ENCODE assay signal across 24 cellular contexts in genomic region chr15:70831094-70831911, GRCh38. TPM values are rescaled to one million over a fixed set of nuclear protein-coding genes. Genes with fewer than 3 reads are reported as not detected.
DNase-seq lines count a peak whose midpoint lies in the region; ATAC-seq, FAIRE-seq and TF ChIP-seq lines count a peak whose summit lies in the region.
"Had no signal": no experiment of that assay in that cellular context is flagged by ENCODE, and none has a peak within 500 bp of the region (broad histone marks: within the 10 kb centered on the region; RNA-seq: fewer than 3 reads in every experiment).

No MANE protein-coding gene starts in this region.

- H3K9me3 Mint-ChIP-seq in chondrocyte (ENCODE audit: low read depth) (no peaks in the 10 kb centered on the region), nephron progenitor cell (no peaks in the 10 kb centered on the region)

- H3K79me2 ChIP-seq in HepG2 (ENCODE audit: insufficient read depth, low read length): no peaks in the 10 kb centered on the region

- H3K36me3 ChIP-seq in right lobe of liver (no peaks in the 10 kb centered on the region), HepG2 (replicated peaks in 1 of 2; ENCODE audit: control insufficient read depth in 1 of 2, insufficient read depth in 2 of 2, low read length in 2 of 2) (no peaks in the 10 kb centered on the region), vagina (peaks cover 0 to 15% of the 10 kb centered on the region in 2 donors), gastrocnemius medialis (peaks cover 0 to 6% of the 10 kb centered on the region in 2 donors)
- H3K36me3 ChIP-seq: BE2C had no signal

- H3K4me1 ChIP-seq in right lobe of liver (peaks cover 0 to 36% (median 11%) of the 10 kb centered on the region in 4 donors), HepG2 (ENCODE audit: insufficient read depth, low read length) (peaks cover 38% of the 10 kb centered on the region), vagina (peaks cover 42% of the 10 kb centered on the region), gastrocnemius medialis (peaks cover 24 to 45% of the 10 kb centered on the region in 2 donors)
- H3K4me1 ChIP-seq: BE2C had no signal

- H3K4me3 ChIP-seq in right lobe of liver (no peak overlapping the region), HepG2 (replicated peaks in 1 of 3; ENCODE audit: insufficient read depth in 1 of 3, low read depth in 2 of 3, low read length in 3 of 3) (no peak overlapping the region), vagina (no peak overlapping the region), gastrocnemius medialis (no peak overlapping the region)
- H3K4me3 ChIP-seq: GM12878, SJCRH30 had no signal

- no peak for TF ChIP-seq RAD21 in HepG2 (CRISPR knock-in tag; IDR thresholded peaks at IDR 0.05)

- H3K9me3 ChIP-seq in right lobe of liver (no peaks in the 10 kb centered on the region), HepG2 (ENCODE audit: low read length) (no peaks in the 10 kb centered on the region), vagina (no peaks in the 10 kb centered on the region), gastrocnemius medialis (no peaks in the 10 kb centered on the region)
- H3K9me3 ChIP-seq: BE2C, SJCRH30 had no signal

- no peak overlapping the region for H2AFZ ChIP-seq in HepG2 (ENCODE audit: low read length)

- TF ChIP-seq CTCF in right lobe of liver (IDR thresholded peaks at IDR 0.05) (no peak), HepG2 (CRISPR knock-in tag; IDR thresholded peaks at IDR 0.05) (no peak), chondrocyte (IDR thresholded peaks at IDR 0.05) (no peak), nephron progenitor cell (IDR thresholded peaks at IDR 0.05) (no peak), vagina (IDR thresholded peaks at IDR 0.05) (no peak), gastrocnemius medialis (IDR thresholded peaks at IDR 0.05 in 4 of 5, conservative IDR thresholded peaks at IDR 0.05 in 1 of 5) (no peak)

- no peak for FAIRE-seq in HepG2 (lab: Jason Lieb, UNC)
- FAIRE-seq: D721Med, GM12878, RCC 7860 had no signal

- no peak overlapping the region for H3K4me2 ChIP-seq in HepG2 (ENCODE audit: low read depth, low read length)

- H3K9ac ChIP-seq in HepG2 (ENCODE audit: insufficient read depth, low read depth, low read length): no peak overlapping the region

- no peak for TF ChIP-seq EP300 in HepG2 (IDR thresholded peaks at IDR 0.05; ENCODE audit: low read depth in 2 of 2, low read length in 2 of 2)
- no peak for TF ChIP-seq EP300 in HepG2 (CRISPR knock-in tag; IDR thresholded peaks at IDR 0.05; ENCODE audit: borderline replicate concordance)

- WGBS in right lobe of liver (ENCODE audit: insufficient coverage, low coverage, low lambda C conversion rate, missing lambda C conversion rate): 74% methylated on average over 5 of the region's 6 CpGs
- 86% methylated on average over 6 of the region's 6 CpGs for WGBS in HepG2 (ENCODE audit: low lambda C conversion rate)

- H3K27ac ChIP-seq in right lobe of liver: peak overlapping the region in 2 of 3 donors; percentile 34 to 65
- H3K27ac ChIP-seq in HepG2 (ENCODE audit: extremely low read length, insufficient read depth, low read length): no peak overlapping the region
- H3K27ac ChIP-seq in vagina: peak overlapping the region; percentile 26
- H3K27ac ChIP-seq in gastrocnemius medialis: no peak overlapping the region
- H3K27ac ChIP-seq: HL-60, SJCRH30 had no signal

- peak overlapping the region; percentile 63 for H3K27ac Mint-ChIP-seq in chondrocyte (ENCODE audit: unreplicated experiment)
- peak overlapping the region; percentile 25 for H3K27ac Mint-ChIP-seq in nephron progenitor cell

- H3K4me1 Mint-ChIP-seq in chondrocyte (ENCODE audit: low read depth) (peaks cover 79% of the 10 kb centered on the region), nephron progenitor cell (peaks cover 19% of the 10 kb centered on the region)

- BruUV-seq in HepG2 (replicated peaks; lab: Mats Ljungman, UMichigan): no TSS peak

- CTCF ChIA-PET in HepG2 (lab: Yijun Ruan, JAX; ENCODE audit: low intra/inter-chr PET ratio, low total read pairs): interaction anchor here (1.4 kb wide), 1 partner anchor 44 kb away, joined by 3 read pairs; no protein-coding TSS in a partner anchor

- H3K27me3 Mint-ChIP-seq in chondrocyte (ENCODE audit: low read depth): no peaks in the 10 kb centered on the region
- H3K27me3 Mint-ChIP-seq in nephron progenitor cell (ENCODE audit: low read depth, poor library complexity): peaks cover 2% of the 10 kb centered on the region

- no peak for TF ChIP-seq POLR2A in right lobe of liver (IDR thresholded peaks at IDR 0.05)
- TF ChIP-seq POLR2A in HepG2 (IDR thresholded peaks at IDR 0.05; ENCODE audit: insufficient read depth in 1 of 2, low read depth in 2 of 2, low read length in 2 of 2): no peak
- TF ChIP-seq POLR2A in vagina (IDR thresholded peaks at IDR 0.05): no peak
- no peak for TF ChIP-seq POLR2A in gastrocnemius medialis (IDR thresholded peaks at IDR 0.05)

- ATAC-seq in right lobe of liver: peak in 3 of 4 donors; percentile 5 to 16 (median 14)
- ATAC-seq in HepG2: no peak
- ATAC-seq in gastrocnemius medialis: no peak
- ATAC-seq in GM18511 (IDR thresholded peaks at IDR 0.05; ENCODE audit: unreplicated experiment): no peak
- ATAC-seq: GM12878 had no signal

- POLR2A ChIA-PET in HepG2 (lab: Yijun Ruan, JAX): interaction anchor here (6.9 kb wide), 1 partner anchor 23 kb away, joined by 69 read pairs; the partner anchor contains the start of gene LARP6

- in situ Hi-C loops in HepG2 (cut with HindIII; ENCODE audit: extremely low pct_ligation_motif_present, low pct_unique_long_range_greater_than_20kb) (no loop called here), gastrocnemius medialis (cut with MboI; ENCODE audit: low sequenced_read_pairs in 4 of 4) (no loop called here)

- DNase-seq in right lobe of liver (no peak), HepG2 (ENCODE audit: low spot score) (no peak), chondrocyte (ENCODE audit: low spot score) (no peak), nephron progenitor cell (no peak), vagina (ENCODE audit: extremely low spot score in 2 of 2) (no peak), NCI-H2171 (lab: John Stamatoyannopoulos, UW) (no peak), gastrocnemius medialis (no peak)
- DNase-seq: BE2C, DMS53, EL, GOT3, HCEC 1CT, KG1, NCI-H1105 treated with DMSO at 0.1 percent for 48 hours, NCI-H2029 treated with DMSO at 0.1 percent for 48 hours, NCI-H446, NCI-H526, OCI-M1, SJCRH30 had no signal

- H3K4me3 Mint-ChIP-seq in chondrocyte (ENCODE audit: unreplicated experiment) (no peak overlapping the region), nephron progenitor cell (no peak overlapping the region)

- peaks cover 36% of the 10 kb centered on the region for H3K36me3 Mint-ChIP-seq in chondrocyte (ENCODE audit: low read depth)
- peaks cover 51% of the 10 kb centered on the region for H3K36me3 Mint-ChIP-seq in nephron progenitor cell (ENCODE audit: low read depth)

- no peaks in the 10 kb centered on the region for H3K27me3 ChIP-seq in right lobe of liver
- H3K27me3 ChIP-seq in HepG2 (ENCODE audit: control insufficient read depth in 1 of 2, insufficient read depth in 2 of 2, low read length in 2 of 2): no peaks in the 10 kb centered on the region
- no peaks in the 10 kb centered on the region for H3K27me3 ChIP-seq in vagina
- H3K27me3 ChIP-seq in gastrocnemius medialis: no peaks in the 10 kb centered on the region
- H3K27me3 ChIP-seq: BE2C, SJCRH30 had no signal

- intact Hi-C loops in right lobe of liver (cut with DNase I) (no loop called here), HepG2 (cut with micrococcal nuclease; ENCODE audit: unreplicated experiment) (no loop called here), vagina (cut with DNase I) (no loop called here), gastrocnemius medialis (cut with DNase I; ENCODE audit: low total_unique reads) (no loop called here)

- no peaks in the 10 kb centered on the region for H4K20me1 ChIP-seq in HepG2 (ENCODE audit: insufficient read depth, low read length)

TF ChIP-seq in HepG2, 621 proteins besides CTCF, POLR2A, EP300 and RAD21 (continues in another document):
- TF ChIP-seq ZFP36L1 (CRISPR knock-in tag; IDR thresholded peaks at IDR 0.05) (no peak), SMAD9 (CRISPR knock-in tag; IDR thresholded peaks at IDR 0.05) (no peak), ZNF557 (CRISPR knock-in tag; IDR thresholded peaks at IDR 0.05) (no peak)

RNA-seq across cellular contexts. Expression of gene LARP6, which starts 22.7 kb away (rescaled TPM):
- total RNA-seq in right lobe of liver: 10 to 100 TPM in 1 of 6 experiments, 1 to 10 TPM in 5; 1.3 to 13.7 (median 4.1) TPM
- 2.9 and 3.0 TPM in 2 replicates for total RNA-seq in HepG2 (2016; rRNA removed; fragmentation: Illumina TruSeq; extraction: Trizol)
- total RNA-seq in HepG2 (2016; cell fraction: cytosol; rRNA removed; fragmentation: Illumina TruSeq; extraction: Trizol; ENCODE audit: low read depth): 7.4 and 9.4 TPM in 2 replicates
- total RNA-seq in HepG2 (2016; cell fraction: insoluble cytoplasmic fraction; rRNA removed; fragmentation: Illumina TruSeq; extraction: Trizol): 3.1 and 3.9 TPM in 2 replicates
- 5.3 and 6.4 TPM in 2 replicates for total RNA-seq in HepG2 (2016; cell fraction: membrane; rRNA removed; fragmentation: Illumina TruSeq; extraction: Trizol)
- total RNA-seq in HepG2 (2016; cell fraction: nucleus; rRNA removed; fragmentation: Illumina TruSeq; extraction: Trizol): 1.5 and 1.8 TPM in 2 replicates
- polyA plus RNA-seq in HepG2 (2011; rRNA removed): 8.2 and 9.7 TPM in 2 replicates
- 6.4 and 8.2 TPM in 2 replicates for polyA plus RNA-seq in HepG2 (2011; cell fraction: cytosol; rRNA removed)
- 4.1 and 4.2 TPM in 2 replicates for polyA plus RNA-seq in HepG2 (2011; cell fraction: nucleus; rRNA removed)
- 11.1 and 11.6 TPM in 2 replicates for polyA plus RNA-seq in HepG2 (2012)
- polyA plus RNA-seq in HepG2 (2016; cell fraction: cytosol; fragmentation: Illumina TruSeq; extraction: Trizol; ENCODE audit: low read depth): 11.8 and 12.8 TPM in 2 replicates
- 3.1 and 3.3 TPM in 2 replicates for polyA plus RNA-seq in HepG2 (2016; cell fraction: insoluble cytoplasmic fraction; fragmentation: Illumina TruSeq; extraction: Trizol; ENCODE audit: low read depth)
- polyA plus RNA-seq in HepG2 (2016; cell fraction: membrane; fragmentation: Illumina TruSeq; extraction: Trizol; ENCODE audit: low read depth): 6.5 and 8.6 TPM in 2 replicates
- polyA plus RNA-seq in HepG2 (2016; cell fraction: nucleus; fragmentation: Illumina TruSeq; extraction: Trizol; ENCODE audit: insufficient read depth, low read depth): 2.3 and 4.2 TPM in 2 replicates
- polyA minus RNA-seq in HepG2 (2011; rRNA and poly(A)+ RNA removed; ENCODE audit: low replicate concordance): 5.9 and 25.3 TPM in 2 replicates
- polyA minus RNA-seq in HepG2 (2011; cell fraction: cytosol; rRNA and poly(A)+ RNA removed): 1.8 and 2.5 TPM in 2 replicates
- 2.6 and 3.2 TPM in 2 replicates for polyA minus RNA-seq in HepG2 (2011; cell fraction: nucleus; rRNA and poly(A)+ RNA removed)
- 79.4 to 138 TPM (median 135 TPM) in 3 replicates for total RNA-seq in chondrocyte
- 50.6 TPM for total RNA-seq in vagina
- total RNA-seq in gastrocnemius medialis: 10 to 100 TPM; 10.0 to 20.6 (median 13.9) TPM

Comparison
In these comparisons a context has a peak if more than half of its experiments do, and no peak if none do; other contexts are left out.
1. ATAC-seq: peak in right lobe of liver (3 of 4); none in HepG2 (single experiment), gastrocnemius medialis (0 of 2) and GM18511 (single experiment).
2. H3K27ac ChIP-seq: peak in right lobe of liver (2 of 3) and vagina (single experiment); none in HepG2 (single experiment) and gastrocnemius medialis (0 of 4).